ENCODE assay signal across 1 cellular context in genomic region chr14:62696261-62696968, GRCh38.
TF ChIP-seq lines count a peak whose summit lies in the region.

No MANE protein-coding gene starts in this region.

TF ChIP-seq in HepG2, 621 proteins besides CTCF, POLR2A, EP300 and RAD21 (continued from another document):
- TF ChIP-seq, protein P1, sequence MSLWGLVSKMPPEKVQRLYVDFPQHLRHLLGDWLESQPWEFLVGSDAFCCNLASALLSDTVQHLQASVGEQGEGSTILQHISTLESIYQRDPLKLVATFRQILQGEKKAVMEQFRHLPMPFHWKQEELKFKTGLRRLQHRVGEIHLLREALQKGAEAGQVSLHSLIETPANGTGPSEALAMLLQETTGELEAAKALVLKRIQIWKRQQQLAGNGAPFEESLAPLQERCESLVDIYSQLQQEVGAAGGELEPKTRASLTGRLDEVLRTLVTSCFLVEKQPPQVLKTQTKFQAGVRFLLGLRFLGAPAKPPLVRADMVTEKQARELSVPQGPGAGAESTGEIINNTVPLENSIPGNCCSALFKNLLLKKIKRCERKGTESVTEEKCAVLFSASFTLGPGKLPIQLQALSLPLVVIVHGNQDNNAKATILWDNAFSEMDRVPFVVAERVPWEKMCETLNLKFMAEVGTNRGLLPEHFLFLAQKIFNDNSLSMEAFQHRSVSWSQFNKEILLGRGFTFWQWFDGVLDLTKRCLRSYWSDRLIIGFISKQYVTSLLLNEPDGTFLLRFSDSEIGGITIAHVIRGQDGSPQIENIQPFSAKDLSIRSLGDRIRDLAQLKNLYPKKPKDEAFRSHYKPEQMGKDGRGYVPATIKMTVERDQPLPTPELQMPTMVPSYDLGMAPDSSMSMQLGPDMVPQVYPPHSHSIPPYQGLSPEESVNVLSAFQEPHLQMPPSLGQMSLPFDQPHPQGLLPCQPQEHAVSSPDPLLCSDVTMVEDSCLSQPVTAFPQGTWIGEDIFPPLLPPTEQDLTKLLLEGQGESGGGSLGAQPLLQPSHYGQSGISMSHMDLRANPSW (CRISPR knock-in tag; IDR thresholded peaks at IDR 0.05; ENCODE audit: borderline replicate concordance): no peak
- TF ChIP-seq, protein P2, sequence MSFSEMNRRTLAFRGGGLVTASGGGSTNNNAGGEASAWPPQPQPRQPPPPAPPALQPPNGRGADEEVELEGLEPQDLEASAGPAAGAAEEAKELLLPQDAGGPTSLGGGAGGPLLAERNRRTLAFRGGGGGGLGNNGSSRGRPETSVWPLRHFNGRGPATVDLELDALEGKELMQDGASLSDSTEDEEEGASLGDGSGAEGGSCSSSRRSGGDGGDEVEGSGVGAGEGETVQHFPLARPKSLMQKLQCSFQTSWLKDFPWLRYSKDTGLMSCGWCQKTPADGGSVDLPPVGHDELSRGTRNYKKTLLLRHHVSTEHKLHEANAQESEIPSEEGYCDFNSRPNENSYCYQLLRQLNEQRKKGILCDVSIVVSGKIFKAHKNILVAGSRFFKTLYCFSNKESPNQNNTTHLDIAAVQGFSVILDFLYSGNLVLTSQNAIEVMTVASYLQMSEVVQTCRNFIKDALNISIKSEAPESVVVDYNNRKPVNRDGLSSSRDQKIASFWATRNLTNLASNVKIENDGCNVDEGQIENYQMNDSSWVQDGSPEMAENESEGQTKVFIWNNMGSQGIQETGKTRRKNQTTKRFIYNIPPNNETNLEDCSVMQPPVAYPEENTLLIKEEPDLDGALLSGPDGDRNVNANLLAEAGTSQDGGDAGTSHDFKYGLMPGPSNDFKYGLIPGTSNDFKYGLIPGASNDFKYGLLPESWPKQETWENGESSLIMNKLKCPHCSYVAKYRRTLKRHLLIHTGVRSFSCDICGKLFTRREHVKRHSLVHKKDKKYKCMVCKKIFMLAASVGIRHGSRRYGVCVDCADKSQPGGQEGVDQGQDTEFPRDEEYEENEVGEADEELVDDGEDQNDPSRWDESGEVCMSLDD (CRISPR knock-in tag; IDR thresholded peaks at IDR 0.05; ENCODE audit: borderline replicate concordance): no peak
- TF ChIP-seq KDM5B (CRISPR knock-in tag; IDR thresholded peaks at IDR 0.05; ENCODE audit: borderline replicate concordance): no peak
- TF ChIP-seq ZNF670 (CRISPR knock-in tag; IDR thresholded peaks at IDR 0.05; ENCODE audit: borderline replicate concordance): 0 out of 2 replicates have a peak, but pooled peaks have one; percentile 52
- TF ChIP-seq TRIM22 (IDR thresholded peaks at IDR 0.05): no peak
- no peak for TF ChIP-seq ZNF382 (CRISPR knock-in tag; IDR thresholded peaks at IDR 0.05; ENCODE audit: borderline replicate concordance)
- TF ChIP-seq ZEB1 (IDR thresholded peaks at IDR 0.05; ENCODE audit: insufficient replicate concordance, low read depth): no peak
- TF ChIP-seq RBFOX2 (IDR thresholded peaks at IDR 0.05; ENCODE audit: low read depth, low read length): no peak
- no peak for TF ChIP-seq ZNF143 (CRISPR knock-in tag; IDR thresholded peaks at IDR 0.05)
- no peak for TF ChIP-seq RBM39 (IDR thresholded peaks at IDR 0.05; ENCODE audit: low read depth, low read length, poor library complexity, severe bottlenecking)
- no peak for TF ChIP-seq SIN3B (IDR thresholded peaks at IDR 0.05; ENCODE audit: low read length)
- TF ChIP-seq, protein P3, sequence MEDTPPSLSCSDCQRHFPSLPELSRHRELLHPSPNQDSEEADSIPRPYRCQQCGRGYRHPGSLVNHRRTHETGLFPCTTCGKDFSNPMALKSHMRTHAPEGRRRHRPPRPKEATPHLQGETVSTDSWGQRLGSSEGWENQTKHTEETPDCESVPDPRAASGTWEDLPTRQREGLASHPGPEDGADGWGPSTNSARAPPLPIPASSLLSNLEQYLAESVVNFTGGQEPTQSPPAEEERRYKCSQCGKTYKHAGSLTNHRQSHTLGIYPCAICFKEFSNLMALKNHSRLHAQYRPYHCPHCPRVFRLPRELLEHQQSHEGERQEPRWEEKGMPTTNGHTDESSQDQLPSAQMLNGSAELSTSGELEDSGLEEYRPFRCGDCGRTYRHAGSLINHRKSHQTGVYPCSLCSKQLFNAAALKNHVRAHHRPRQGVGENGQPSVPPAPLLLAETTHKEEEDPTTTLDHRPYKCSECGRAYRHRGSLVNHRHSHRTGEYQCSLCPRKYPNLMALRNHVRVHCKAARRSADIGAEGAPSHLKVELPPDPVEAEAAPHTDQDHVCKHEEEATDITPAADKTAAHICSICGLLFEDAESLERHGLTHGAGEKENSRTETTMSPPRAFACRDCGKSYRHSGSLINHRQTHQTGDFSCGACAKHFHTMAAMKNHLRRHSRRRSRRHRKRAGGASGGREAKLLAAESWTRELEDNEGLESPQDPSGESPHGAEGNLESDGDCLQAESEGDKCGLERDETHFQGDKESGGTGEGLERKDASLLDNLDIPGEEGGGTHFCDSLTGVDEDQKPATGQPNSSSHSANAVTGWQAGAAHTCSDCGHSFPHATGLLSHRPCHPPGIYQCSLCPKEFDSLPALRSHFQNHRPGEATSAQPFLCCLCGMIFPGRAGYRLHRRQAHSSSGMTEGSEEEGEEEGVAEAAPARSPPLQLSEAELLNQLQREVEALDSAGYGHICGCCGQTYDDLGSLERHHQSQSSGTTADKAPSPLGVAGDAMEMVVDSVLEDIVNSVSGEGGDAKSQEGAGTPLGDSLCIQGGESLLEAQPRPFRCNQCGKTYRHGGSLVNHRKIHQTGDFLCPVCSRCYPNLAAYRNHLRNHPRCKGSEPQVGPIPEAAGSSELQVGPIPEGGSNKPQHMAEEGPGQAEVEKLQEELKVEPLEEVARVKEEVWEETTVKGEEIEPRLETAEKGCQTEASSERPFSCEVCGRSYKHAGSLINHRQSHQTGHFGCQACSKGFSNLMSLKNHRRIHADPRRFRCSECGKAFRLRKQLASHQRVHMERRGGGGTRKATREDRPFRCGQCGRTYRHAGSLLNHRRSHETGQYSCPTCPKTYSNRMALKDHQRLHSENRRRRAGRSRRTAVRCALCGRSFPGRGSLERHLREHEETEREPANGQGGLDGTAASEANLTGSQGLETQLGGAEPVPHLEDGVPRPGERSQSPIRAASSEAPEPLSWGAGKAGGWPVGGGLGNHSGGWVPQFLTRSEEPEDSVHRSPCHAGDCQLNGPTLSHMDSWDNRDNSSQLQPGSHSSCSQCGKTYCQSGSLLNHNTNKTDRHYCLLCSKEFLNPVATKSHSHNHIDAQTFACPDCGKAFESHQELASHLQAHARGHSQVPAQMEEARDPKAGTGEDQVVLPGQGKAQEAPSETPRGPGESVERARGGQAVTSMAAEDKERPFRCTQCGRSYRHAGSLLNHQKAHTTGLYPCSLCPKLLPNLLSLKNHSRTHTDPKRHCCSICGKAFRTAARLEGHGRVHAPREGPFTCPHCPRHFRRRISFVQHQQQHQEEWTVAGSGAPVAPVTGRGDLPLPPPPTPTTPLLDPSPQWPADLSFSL (CRISPR knock-in tag; IDR thresholded peaks at IDR 0.05): no peak
- no peak for TF ChIP-seq YEATS2 (CRISPR knock-in tag; IDR thresholded peaks at IDR 0.05; ENCODE audit: borderline replicate concordance)
- no peak for TF ChIP-seq TARDBP (CRISPR knock-in tag; IDR thresholded peaks at IDR 0.05)
- no peak for TF ChIP-seq TP53 (CRISPR knock-in tag; conservative IDR thresholded peaks at IDR 0.05)
- 0 out of 2 replicates have a peak, but pooled peaks have one; percentile 4 for TF ChIP-seq MIER3 (CRISPR knock-in tag; IDR thresholded peaks at IDR 0.05; ENCODE audit: borderline replicate concordance)
- TF ChIP-seq, protein P4, sequence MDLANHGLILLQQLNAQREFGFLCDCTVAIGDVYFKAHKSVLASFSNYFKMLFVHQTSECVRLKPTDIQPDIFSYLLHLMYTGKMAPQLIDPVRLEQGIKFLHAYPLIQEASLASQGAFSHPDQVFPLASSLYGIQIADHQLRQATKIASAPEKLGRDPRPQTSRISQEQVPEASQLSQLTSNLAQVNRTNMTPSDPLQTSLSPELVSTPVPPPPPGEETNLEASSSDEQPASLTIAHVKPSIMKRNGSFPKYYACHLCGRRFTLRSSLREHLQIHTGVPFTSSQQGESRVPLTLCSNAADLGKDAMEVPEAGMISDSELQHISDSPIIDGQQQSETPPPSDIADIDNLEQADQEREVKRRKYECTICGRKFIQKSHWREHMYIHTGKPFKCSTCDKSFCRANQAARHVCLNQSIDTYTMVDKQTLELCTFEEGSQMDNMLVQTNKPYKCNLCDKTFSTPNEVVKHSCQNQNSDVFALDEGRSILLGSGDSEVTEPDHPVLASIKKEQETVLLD (CRISPR knock-in tag; IDR thresholded peaks at IDR 0.05; ENCODE audit: low read depth): no peak
- TF ChIP-seq HNF4A (CRISPR knock-in tag; IDR thresholded peaks at IDR 0.05): peak; percentile 79
- TF ChIP-seq, protein P5, sequence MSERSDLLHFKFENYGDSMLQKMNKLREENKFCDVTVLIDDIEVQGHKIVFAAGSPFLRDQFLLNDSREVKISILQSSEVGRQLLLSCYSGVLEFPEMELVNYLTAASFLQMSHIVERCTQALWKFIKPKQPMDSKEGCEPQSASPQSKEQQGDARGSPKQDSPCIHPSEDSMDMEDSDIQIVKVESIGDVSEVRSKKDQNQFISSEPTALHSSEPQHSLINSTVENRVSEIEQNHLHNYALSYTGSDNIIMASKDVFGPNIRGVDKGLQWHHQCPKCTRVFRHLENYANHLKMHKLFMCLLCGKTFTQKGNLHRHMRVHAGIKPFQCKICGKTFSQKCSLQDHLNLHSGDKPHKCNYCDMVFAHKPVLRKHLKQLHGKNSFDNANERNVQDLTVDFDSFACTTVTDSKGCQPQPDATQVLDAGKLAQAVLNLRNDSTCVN (CRISPR knock-in tag; IDR thresholded peaks at IDR 0.05; ENCODE audit: borderline replicate concordance): no peak
- no peak for TF ChIP-seq CBFB (CRISPR knock-in tag; IDR thresholded peaks at IDR 0.05)
- TF ChIP-seq RXRB (CRISPR knock-in tag; IDR thresholded peaks at IDR 0.05; ENCODE audit: borderline replicate concordance): peak; percentile 35; the same call in 1 of the 2 replicates
- no peak for TF ChIP-seq LRRFIP1 (CRISPR knock-in tag; conservative IDR thresholded peaks at IDR 0.05)
- no peak for TF ChIP-seq TEAD3 (CRISPR knock-in tag; optimal IDR thresholded peaks at IDR 0.05; ENCODE audit: borderline replicate concordance)
- TF ChIP-seq, protein P6, sequence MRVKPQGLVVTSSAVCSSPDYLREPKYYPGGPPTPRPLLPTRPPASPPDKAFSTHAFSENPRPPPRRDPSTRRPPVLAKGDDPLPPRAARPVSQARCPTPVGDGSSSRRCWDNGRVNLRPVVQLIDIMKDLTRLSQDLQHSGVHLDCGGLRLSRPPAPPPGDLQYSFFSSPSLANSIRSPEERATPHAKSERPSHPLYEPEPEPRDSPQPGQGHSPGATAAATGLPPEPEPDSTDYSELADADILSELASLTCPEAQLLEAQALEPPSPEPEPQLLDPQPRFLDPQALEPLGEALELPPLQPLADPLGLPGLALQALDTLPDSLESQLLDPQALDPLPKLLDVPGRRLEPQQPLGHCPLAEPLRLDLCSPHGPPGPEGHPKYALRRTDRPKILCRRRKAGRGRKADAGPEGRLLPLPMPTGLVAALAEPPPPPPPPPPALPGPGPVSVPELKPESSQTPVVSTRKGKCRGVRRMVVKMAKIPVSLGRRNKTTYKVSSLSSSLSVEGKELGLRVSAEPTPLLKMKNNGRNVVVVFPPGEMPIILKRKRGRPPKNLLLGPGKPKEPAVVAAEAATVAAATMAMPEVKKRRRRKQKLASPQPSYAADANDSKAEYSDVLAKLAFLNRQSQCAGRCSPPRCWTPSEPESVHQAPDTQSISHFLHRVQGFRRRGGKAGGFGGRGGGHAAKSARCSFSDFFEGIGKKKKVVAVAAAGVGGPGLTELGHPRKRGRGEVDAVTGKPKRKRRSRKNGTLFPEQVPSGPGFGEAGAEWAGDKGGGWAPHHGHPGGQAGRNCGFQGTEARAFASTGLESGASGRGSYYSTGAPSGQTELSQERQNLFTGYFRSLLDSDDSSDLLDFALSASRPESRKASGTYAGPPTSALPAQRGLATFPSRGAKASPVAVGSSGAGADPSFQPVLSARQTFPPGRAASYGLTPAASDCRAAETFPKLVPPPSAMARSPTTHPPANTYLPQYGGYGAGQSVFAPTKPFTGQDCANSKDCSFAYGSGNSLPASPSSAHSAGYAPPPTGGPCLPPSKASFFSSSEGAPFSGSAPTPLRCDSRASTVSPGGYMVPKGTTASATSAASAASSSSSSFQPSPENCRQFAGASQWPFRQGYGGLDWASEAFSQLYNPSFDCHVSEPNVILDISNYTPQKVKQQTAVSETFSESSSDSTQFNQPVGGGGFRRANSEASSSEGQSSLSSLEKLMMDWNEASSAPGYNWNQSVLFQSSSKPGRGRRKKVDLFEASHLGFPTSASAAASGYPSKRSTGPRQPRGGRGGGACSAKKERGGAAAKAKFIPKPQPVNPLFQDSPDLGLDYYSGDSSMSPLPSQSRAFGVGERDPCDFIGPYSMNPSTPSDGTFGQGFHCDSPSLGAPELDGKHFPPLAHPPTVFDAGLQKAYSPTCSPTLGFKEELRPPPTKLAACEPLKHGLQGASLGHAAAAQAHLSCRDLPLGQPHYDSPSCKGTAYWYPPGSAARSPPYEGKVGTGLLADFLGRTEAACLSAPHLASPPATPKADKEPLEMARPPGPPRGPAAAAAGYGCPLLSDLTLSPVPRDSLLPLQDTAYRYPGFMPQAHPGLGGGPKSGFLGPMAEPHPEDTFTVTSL (CRISPR knock-in tag; IDR thresholded peaks at IDR 0.05; ENCODE audit: borderline replicate concordance): peak; percentile 75; the same call in 1 of the 2 replicates
- TF ChIP-seq ZNF207 (IDR thresholded peaks at IDR 0.05; ENCODE audit: borderline replicate concordance): no peak
- no peak for TF ChIP-seq ZNF263 (CRISPR knock-in tag; IDR thresholded peaks at IDR 0.05)
- TF ChIP-seq ZKSCAN1 (IDR thresholded peaks at IDR 0.05; ENCODE audit: low read length): no peak
- 0 out of 2 replicates have a peak, but pooled peaks have one; percentile 14 for TF ChIP-seq SAP130 (CRISPR knock-in tag; IDR thresholded peaks at IDR 0.05; ENCODE audit: low read depth)
TF ChIP-seq in HepG2: peak in this region for 24.
